Comparison of ENCODE assay signal across 1 cellular context in the genomic region with DNA sequence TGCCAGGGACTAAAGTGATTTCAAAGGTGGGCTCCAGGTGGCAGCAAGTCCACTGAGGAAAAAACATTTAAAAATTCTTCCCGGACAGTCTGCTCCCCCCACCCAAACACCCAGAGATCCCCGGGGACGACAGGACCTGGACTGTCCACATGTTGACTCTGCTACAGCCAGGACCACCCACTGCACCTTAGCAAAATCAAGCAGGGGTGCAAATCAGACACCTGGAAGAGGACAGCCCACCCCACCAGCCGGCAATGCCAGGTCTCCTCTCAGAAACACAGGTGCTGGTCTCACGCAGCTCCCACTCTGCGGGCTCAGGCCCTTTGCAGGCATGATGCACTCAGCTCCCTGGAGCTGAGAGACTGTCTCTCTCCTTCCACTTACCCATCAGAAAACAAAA.
TF ChIP-seq lines count a peak whose summit lies in the region.

No MANE protein-coding gene starts in this region.

TF ChIP-seq in HepG2, 621 proteins besides CTCF, POLR2A, EP300 and RAD21 (continued from another document):
- no peak for TF ChIP-seq ZNF468 (CRISPR knock-in tag; IDR thresholded peaks at IDR 0.05)
